ENCODE assay signal across 34 cellular contexts in genomic region chr10:89440262-89440661, GRCh38. TPM values are rescaled to one million over a fixed set of nuclear protein-coding genes. Genes with fewer than 3 reads are reported as not detected.
DNase-seq lines count a peak whose midpoint lies in the region; ATAC-seq and TF ChIP-seq lines count a peak whose summit lies in the region.
"Had no signal": no experiment of that assay in that cellular context is flagged by ENCODE, and none has a peak within 500 bp of the region (broad histone marks: within the 10 kb centered on the region; RNA-seq: fewer than 3 reads in every experiment).

No MANE protein-coding gene starts in this region.

- TF ChIP-seq CTCF in right atrium auricular region (IDR thresholded peaks at IDR 0.05) (no peak), RWPE1 (conservative IDR thresholded peaks at IDR 0.05; ENCODE audit: low read depth) (no peak), upper lobe of right lung (IDR thresholded peaks at IDR 0.05) (no peak), WTC11 (IDR thresholded peaks at IDR 0.05) (no peak), tibial artery (IDR thresholded peaks at IDR 0.05) (no peak)

- H3K27ac ChIP-seq in right atrium auricular region (no peak overlapping the region), RWPE1 (peak overlapping the region; percentile 33), right cardiac atrium (ENCODE audit: low read length) (no peak overlapping the region), upper lobe of right lung (no peak overlapping the region), tibial artery (no peak overlapping the region)
- H3K27ac ChIP-seq: ascending aorta; BLaER1 treated with 17β-estradiol and CSF1 and Interleukin-3, amounts not matched to agents 10 nM and 100 nM; gastroesophageal sphincter; GM23248; Peyer's patch; sigmoid colon; SJCRH30; WERI-Rb-1 had no signal

- H3K27me3 Mint-ChIP-seq in WTC11 (ENCODE audit: low read depth) = no peaks in the 10 kb centered on the region

- H3K36me3 Mint-ChIP-seq in WTC11 = peaks cover 23% of the 10 kb centered on the region
- H3K36me3 Mint-ChIP-seq: activated naive CD8-positive, alpha-beta T cell treated with anti-CD3 and anti-CD28 coated beads, Interleukin-2, amount 10 ng/mL, durations not matched to agents 7 days and 5 days; stimulated activated memory B cell treated with anti-CD40 and anti-IgM and Interleukin-4, amounts not matched to agents 10 μg/mL and 1 μg/mL and 100 μg/mL, for 72 hours had no signal

- DNase-seq in Right ventricle myocardium inferior (ENCODE audit: missing footprints) (no peak), right atrium auricular region (ENCODE audit: low spot score) (no peak), RWPE1 (ENCODE audit: low spot score) (peak; percentile 24), right cardiac atrium (peak; percentile 38 to 70 (median 69)), upper lobe of right lung (peak; percentile 69), WTC11 (ENCODE audit: low spot score) (no peak), DMS79 treated with DMSO at 0.1 percent for 48 hours (lab: John Stamatoyannopoulos, UW) (no peak), tibial artery (no peak)
- DNase-seq: activated CD4-positive, alpha-beta T cell treated with anti-CD3 and anti-CD28 coated beads, Interleukin-2, amount 10 ng/mL, durations not matched to agents 24 days and 14 days; activated gamma-delta T cell; activated naive CD8-positive, alpha-beta T cell treated with anti-CD3 and anti-CD28 coated beads, Interleukin-2, amount 10 ng/mL, durations not matched to agents 7 days and 5 days; activated T-cell treated with anti-CD3 and anti-CD28 coated beads, Interleukin-2, amount 50 U/mL, for 1 hour; Caco-2; central memory CD4-positive, alpha-beta T cell; EL; GM23248; HFFc6; IMR-90; mammary epithelial cell; NCI-H1436; NCI-H510A treated with DMSO at 0.1 percent for 48 hours; Peyer's patch; sigmoid colon; SJCRH30; stimulated activated CD4-positive, alpha-beta T cell treated with anti-CD3 and anti-CD28 coated beads, Interleukin-4, amount 100 ng/mL, for 4 hours; substantia nigra; T1000; WERI-Rb-1 had no signal

- no peaks in the 10 kb centered on the region for H3K9me3 ChIP-seq in right atrium auricular region
- no peaks in the 10 kb centered on the region for H3K9me3 ChIP-seq in right cardiac atrium (ENCODE audit: control insufficient read depth, low read length)
- H3K9me3 ChIP-seq in upper lobe of right lung = no peaks in the 10 kb centered on the region
- H3K9me3 ChIP-seq in tibial artery = no peaks in the 10 kb centered on the region
- H3K9me3 ChIP-seq: ascending aorta, Caco-2, Peyer's patch, sigmoid colon, SJCRH30 had no signal

- no peaks in the 10 kb centered on the region for H3K27me3 ChIP-seq in right atrium auricular region
- H3K27me3 ChIP-seq in right cardiac atrium (ENCODE audit: control insufficient read depth, insufficient read depth) = no peaks in the 10 kb centered on the region
- no peaks in the 10 kb centered on the region for H3K27me3 ChIP-seq in upper lobe of right lung
- no peaks in the 10 kb centered on the region for H3K27me3 ChIP-seq in tibial artery
- H3K27me3 ChIP-seq: ascending aorta; BLaER1 treated with 17β-estradiol and CSF1 and Interleukin-3, amounts not matched to agents 10 nM and 100 nM; gastroesophageal sphincter; Peyer's patch; sigmoid colon; SJCRH30 had no signal

- H3K27ac Mint-ChIP-seq in WTC11 = no peak overlapping the region
- H3K27ac Mint-ChIP-seq: activated CD4-positive, alpha-beta T cell treated with anti-CD3 and anti-CD28 coated beads, Interleukin-2, amount 10 ng/mL, durations not matched to agents 24 days and 14 days; activated naive CD8-positive, alpha-beta T cell treated with anti-CD3 and anti-CD28 coated beads, Interleukin-2, amount 10 ng/mL, durations not matched to agents 7 days and 5 days; HFFc6; stimulated activated memory B cell treated with anti-CD40 and anti-IgM and Interleukin-4, amounts not matched to agents 10 μg/mL and 1 μg/mL and 100 μg/mL, for 72 hours had no signal

- ATAC-seq in Right ventricle myocardium inferior (peak; percentile 85), right cardiac atrium (peak; percentile 80 to 85), upper lobe of right lung (peak; percentile 79), WTC11 (no peak)
- ATAC-seq: gastroesophageal sphincter; GM12878; stimulated activated memory B cell treated with anti-CD40 and anti-IgM and Interleukin-4, amounts not matched to agents 10 μg/mL and 1 μg/mL and 100 μg/mL, for 72 hours had no signal

- peaks cover 13% of the 10 kb centered on the region for H3K4me1 Mint-ChIP-seq in WTC11
- H3K4me1 Mint-ChIP-seq: activated CD4-positive, alpha-beta T cell treated with anti-CD3 and anti-CD28 coated beads, Interleukin-2, amount 10 ng/mL, durations not matched to agents 24 days and 14 days; activated naive CD8-positive, alpha-beta T cell treated with anti-CD3 and anti-CD28 coated beads, Interleukin-2, amount 10 ng/mL, durations not matched to agents 7 days and 5 days; neural crest cell; stimulated activated memory B cell treated with anti-CD40 and anti-IgM and Interleukin-4, amounts not matched to agents 10 μg/mL and 1 μg/mL and 100 μg/mL, for 72 hours had no signal

- WGBS in right cardiac atrium = 38% methylated on average over 3 of the region's 3 CpGs

- POLR2A ChIA-PET in RWPE1 (lab: Yijun Ruan, JAX; ENCODE audit: low non-redundant PET) (no interaction called here), WTC11 (lab: Charles Lee) (no interaction called here)

- H3K4me1 ChIP-seq in right atrium auricular region (peaks cover 0 to 7% of the 10 kb centered on the region in 2 donors), right cardiac atrium (ENCODE audit: control insufficient read depth, insufficient read depth, low read length) (no peaks in the 10 kb centered on the region), upper lobe of right lung (no peaks in the 10 kb centered on the region), tibial artery (no peaks in the 10 kb centered on the region)
- H3K4me1 ChIP-seq: ascending aorta; BLaER1 treated with 17β-estradiol and CSF1 and Interleukin-3, amounts not matched to agents 10 nM and 100 nM; Caco-2; gastroesophageal sphincter; Peyer's patch; sigmoid colon; SJCRH30 had no signal

- H3K4me3 Mint-ChIP-seq in WTC11 = no peak overlapping the region
- H3K4me3 Mint-ChIP-seq: activated CD4-positive, alpha-beta T cell treated with anti-CD3 and anti-CD28 coated beads, Interleukin-2, amount 10 ng/mL, durations not matched to agents 24 days and 14 days; activated naive CD8-positive, alpha-beta T cell treated with anti-CD3 and anti-CD28 coated beads, Interleukin-2, amount 10 ng/mL, durations not matched to agents 7 days and 5 days; HFFc6; neural crest cell; stimulated activated memory B cell treated with anti-CD40 and anti-IgM and Interleukin-4, amounts not matched to agents 10 μg/mL and 1 μg/mL and 100 μg/mL, for 72 hours had no signal

- CTCF ChIA-PET in RWPE1 (lab: Yijun Ruan, JAX) = interaction anchor here (0.6 to 0.8 kb wide), 3 partner anchors 12 to 320 kb away, joined by 3 to 7 read pairs (median 5); no protein-coding TSS in a partner anchor
- CTCF ChIA-PET in WTC11 (lab: Charles Lee) = no interaction called here

- intact Hi-C loops in Right ventricle myocardium inferior (cut with DNase I) = no loop called here
- intact Hi-C loops in right cardiac atrium (cut with DNase I) = no loop called here
- intact Hi-C loops in upper lobe of right lung (cut with DNase I) = no loop called here
- intact Hi-C loops in tibial artery (cut with DNase I; ENCODE audit: low total_unique reads) = no loop called here

- H3K4me3 ChIP-seq in right atrium auricular region (no peak overlapping the region), right cardiac atrium (ENCODE audit: low read length) (no peak overlapping the region), upper lobe of right lung (no peak overlapping the region), tibial artery (no peak overlapping the region)
- H3K4me3 ChIP-seq: ascending aorta; BLaER1 treated with 17β-estradiol and CSF1 and Interleukin-3, amounts not matched to agents 10 nM and 100 nM; gastroesophageal sphincter; GM12878; GM23248; Peyer's patch; sigmoid colon; SJCRH30 had no signal

- H3K36me3 ChIP-seq in right atrium auricular region = peaks cover 5% of the 10 kb centered on the region
- no peaks in the 10 kb centered on the region for H3K36me3 ChIP-seq in upper lobe of right lung
- H3K36me3 ChIP-seq in tibial artery = no peaks in the 10 kb centered on the region
- H3K36me3 ChIP-seq: ascending aorta; BLaER1 treated with 17β-estradiol and CSF1 and Interleukin-3, amounts not matched to agents 10 nM and 100 nM; gastroesophageal sphincter; Peyer's patch; sigmoid colon; SJCRH30; WERI-Rb-1 had no signal

- peaks cover 19% of the 10 kb centered on the region for H3K9me3 Mint-ChIP-seq in WTC11
- H3K9me3 Mint-ChIP-seq: activated CD4-positive, alpha-beta T cell treated with anti-CD3 and anti-CD28 coated beads, Interleukin-2, amount 10 ng/mL, durations not matched to agents 24 days and 14 days; activated naive CD8-positive, alpha-beta T cell treated with anti-CD3 and anti-CD28 coated beads, Interleukin-2, amount 10 ng/mL, durations not matched to agents 7 days and 5 days; HFFc6; neural crest cell; stimulated activated memory B cell treated with anti-CD40 and anti-IgM and Interleukin-4, amounts not matched to agents 10 μg/mL and 1 μg/mL and 100 μg/mL, for 72 hours had no signal

RNA-seq across cellular contexts. Expression of gene IFIT5, which starts 25.9 kb away (rescaled TPM):
- total RNA-seq in Right ventricle myocardium inferior (8.2 TPM), right atrium auricular region (10 to 100 TPM in 1 of 2 donors, 1 to 10 TPM in 1; 6.9 to 11.1 TPM), right cardiac atrium (10 to 100 TPM; 12.2 to 16.7 (median 16.3) TPM), upper lobe of right lung (24.4 TPM), WTC11 (2021) (1.7 to 2.0 TPM (median 1.8 TPM) in 3 replicates)
- 9.2 TPM for polyA plus RNA-seq in right cardiac atrium

RNA-seq across cellular contexts. Expression of gene IFIT1, which starts 47.8 kb away (rescaled TPM):
- total RNA-seq in Right ventricle myocardium inferior (36.0 TPM), right atrium auricular region (10 to 100 TPM in 1 of 2 donors, 1 to 10 TPM in 1; 6.7 to 10.6 TPM), right cardiac atrium (10 to 100 TPM; 12.6 to 41.2 (median 29.0) TPM), upper lobe of right lung (51.1 TPM), WTC11 (2021) (1.5 to 2.0 TPM (median 1.5 TPM) in 3 replicates)
- polyA plus RNA-seq in right cardiac atrium = 35.9 TPM

Comparison
In these comparisons a context has a peak if more than half of its experiments do, and no peak if none do; other contexts are left out.
1. DNase-seq: peak in RWPE1 (single experiment), right cardiac atrium (3 of 3) and upper lobe of right lung (single experiment); none in Right ventricle myocardium inferior (single experiment), right atrium auricular region (single experiment), WTC11 (single experiment), DMS79 treated with DMSO at 0.1 percent for 48 hours (single experiment) and tibial artery (0 of 2).